ENCODE assay signal across 15 cellular contexts in the genomic region with DNA sequence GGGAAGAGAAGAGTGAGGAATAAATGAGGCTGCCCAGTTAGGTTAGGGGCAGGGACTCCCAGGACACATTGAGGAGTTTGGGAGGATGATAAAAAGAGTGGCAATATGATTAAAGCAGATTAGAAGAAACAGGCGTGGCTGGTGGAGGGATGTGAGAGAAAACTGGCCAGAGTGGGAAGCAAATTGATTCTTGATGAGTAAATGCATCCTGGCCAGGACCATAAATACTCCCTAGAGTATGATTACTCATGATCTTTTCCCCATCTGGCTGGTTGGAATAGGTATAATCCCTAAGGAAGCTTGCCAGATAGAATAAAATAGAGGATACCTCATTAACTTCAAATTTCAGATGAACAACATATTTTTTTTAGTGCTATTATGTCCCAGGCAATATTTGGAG. TPM values are rescaled to one million over a fixed set of nuclear protein-coding genes. Genes with fewer than 3 reads are reported as not detected.
DNase-seq lines count a peak whose midpoint lies in the region; ATAC-seq and TF ChIP-seq lines count a peak whose summit lies in the region.
"Had no signal": no experiment of that assay in that cellular context is flagged by ENCODE, and none has a peak within 500 bp of the region (broad histone marks: within the 10 kb centered on the region; RNA-seq: fewer than 3 reads in every experiment).

No MANE protein-coding gene starts in this region.

- H3K4me3 Mint-ChIP-seq in activated T-cell treated with anti-CD3 and anti-CD28 coated beads, Interleukin-2, amount 50 U/mL, for 72 hours, result peak overlapping the region in 1 of 2 donors; percentile 62
- H3K4me3 Mint-ChIP-seq: activated CD4-positive, alpha-beta T cell treated with anti-CD3 and anti-CD28 coated beads, Interleukin-2, amount 10 ng/mL, durations not matched to agents 7 days and 5 days; stimulated activated naive CD8-positive, alpha-beta T cell treated with anti-CD3 and anti-CD28 coated beads, Interleukin-15, amount 100 ng/mL, for 72 hours had no signal

- TF ChIP-seq CTCF in epithelial cell of esophagus (IDR thresholded peaks at IDR 0.05; ENCODE audit: insufficient read depth, low read depth, low read length, missing control alignments), result no peak
- TF ChIP-seq CTCF in tibial nerve (IDR thresholded peaks at IDR 0.05), result no peak

- H3K27me3 ChIP-seq in skeletal muscle satellite cell (ENCODE audit: control insufficient read depth, insufficient read depth, low read length), result no peaks in the 10 kb centered on the region
- H3K27me3 ChIP-seq in tibial nerve, result no peaks in the 10 kb centered on the region

- no peak for DNase-seq in activated T-cell treated with anti-CD3 and anti-CD28 coated beads, Interleukin-2, amount 50 U/mL, for 72 hours
- DNase-seq in activated T-cell treated with anti-CD3 and anti-CD28 coated beads, Interleukin-2, amount 50 U/mL, for 48 hours, result no peak
- DNase-seq in NCI-H226 (peak; percentile 71), epithelial cell of esophagus (ENCODE audit: low read depth) (peak; percentile 75), tibial nerve (ENCODE audit: low spot score in 2 of 2) (no peak), UCSD-AML1 (lab: John Stamatoyannopoulos, UW; ENCODE audit: unreplicated experiment) (no peak)
- DNase-seq: activated CD4-positive, alpha-beta T cell treated with anti-CD3 and anti-CD28 coated beads, Interleukin-2, amount 10 ng/mL, durations not matched to agents 7 days and 5 days; Karpas-422; NCI-H1694 treated with DMSO at 0.1 percent for 48 hours; NCI-H524 treated with DMSO at 0.1 percent for 48 hours; stimulated activated naive CD8-positive, alpha-beta T cell treated with anti-CD3 and anti-CD28 coated beads, Interleukin-15, amount 100 ng/mL, for 72 hours had no signal

- no peaks in the 10 kb centered on the region for H3K36me3 ChIP-seq in skeletal muscle satellite cell (ENCODE audit: insufficient read depth, low read length)
- no peaks in the 10 kb centered on the region for H3K36me3 ChIP-seq in tibial nerve
- H3K36me3 ChIP-seq: gastroesophageal sphincter had no signal

- H3K4me2 ChIP-seq in skeletal muscle satellite cell (ENCODE audit: low read length), result peak overlapping the region; percentile 42

- no peak overlapping the region for H3K4me3 ChIP-seq in epithelial cell of esophagus (ENCODE audit: low read length)
- no peak overlapping the region for H3K4me3 ChIP-seq in skeletal muscle satellite cell (ENCODE audit: low read length)
- H3K4me3 ChIP-seq in tibial nerve, result no peak overlapping the region
- H3K4me3 ChIP-seq: gastroesophageal sphincter, skin epidermis had no signal

- no peaks in the 10 kb centered on the region for H3K36me3 Mint-ChIP-seq in activated T-cell treated with anti-CD3 and anti-CD28 coated beads, Interleukin-2, amount 50 U/mL, for 72 hours (ENCODE audit: insufficient read depth in 2 of 2)

- H3K9me3 Mint-ChIP-seq in activated T-cell treated with anti-CD3 and anti-CD28 coated beads, Interleukin-2, amount 50 U/mL, for 72 hours, result peaks cover 0 to 3% of the 10 kb centered on the region in 2 donors
- H3K9me3 Mint-ChIP-seq: activated CD4-positive, alpha-beta T cell treated with anti-CD3 and anti-CD28 coated beads, Interleukin-2, amount 10 ng/mL, durations not matched to agents 7 days and 5 days; stimulated activated naive CD8-positive, alpha-beta T cell treated with anti-CD3 and anti-CD28 coated beads, Interleukin-15, amount 100 ng/mL, for 72 hours had no signal

- WGBS in tibial nerve, 2 donors, result 40 to 43% methylated on average over 1 of the region's 1 CpG

- peaks cover 7% of the 10 kb centered on the region for H3K27me3 Mint-ChIP-seq in activated T-cell treated with anti-CD3 and anti-CD28 coated beads, Interleukin-2, amount 50 U/mL, for 72 hours (ENCODE audit: low read depth)
- H3K27me3 Mint-ChIP-seq: activated CD4-positive, alpha-beta T cell treated with anti-CD3 and anti-CD28 coated beads, Interleukin-2, amount 10 ng/mL, durations not matched to agents 7 days and 5 days had no signal

- H3K4me1 ChIP-seq in skeletal muscle satellite cell (ENCODE audit: control insufficient read depth, insufficient read depth, low read length) (peaks cover 43% of the 10 kb centered on the region), tibial nerve (peaks cover 0 to 15% (median 0%) of the 10 kb centered on the region in 4 donors)
- H3K4me1 ChIP-seq: gastroesophageal sphincter had no signal

- TF ChIP-seq POLR2A in tibial nerve (IDR thresholded peaks at IDR 0.05), result no peak

- peak overlapping the region; percentile 45 for H3K9ac ChIP-seq in skeletal muscle satellite cell (ENCODE audit: low read depth, low read length)

- H3K27ac ChIP-seq in tibial nerve, result peak overlapping the region in 1 of 4 donors; percentile 11
- H3K27ac ChIP-seq: gastroesophageal sphincter had no signal

- H3K9me3 ChIP-seq in skeletal muscle satellite cell (replicated peaks; ENCODE audit: low read length), result no peaks in the 10 kb centered on the region
- no peaks in the 10 kb centered on the region for H3K9me3 ChIP-seq in tibial nerve
- H3K9me3 ChIP-seq: gastroesophageal sphincter had no signal

- no peak for ATAC-seq in activated T-cell treated with anti-CD3 and anti-CD28 coated beads, Interleukin-2, amount 50 U/mL, for 72 hours (replicated peaks in 1 of 2)
- ATAC-seq in esophagus mucosa, result no peak
- ATAC-seq: gastroesophageal sphincter; stimulated activated naive CD8-positive, alpha-beta T cell treated with anti-CD3 and anti-CD28 coated beads, Interleukin-15, amount 100 ng/mL, for 72 hours had no signal

- peak overlapping the region; percentile 76 for H3K27ac Mint-ChIP-seq in activated T-cell treated with anti-CD3 and anti-CD28 coated beads, Interleukin-2, amount 50 U/mL, for 72 hours
- H3K27ac Mint-ChIP-seq: stimulated activated naive CD8-positive, alpha-beta T cell treated with anti-CD3 and anti-CD28 coated beads, Interleukin-15, amount 100 ng/mL, for 72 hours had no signal

- no peaks in the 10 kb centered on the region for H3K4me1 Mint-ChIP-seq in activated T-cell treated with anti-CD3 and anti-CD28 coated beads, Interleukin-2, amount 50 U/mL, for 72 hours (ENCODE audit: low read depth)
- H3K4me1 Mint-ChIP-seq: activated CD4-positive, alpha-beta T cell treated with anti-CD3 and anti-CD28 coated beads, Interleukin-2, amount 10 ng/mL, durations not matched to agents 7 days and 5 days; stimulated activated naive CD8-positive, alpha-beta T cell treated with anti-CD3 and anti-CD28 coated beads, Interleukin-15, amount 100 ng/mL, for 72 hours had no signal

- TF ChIP-seq EP300 in tibial nerve (IDR thresholded peaks at IDR 0.05), result no peak

RNA-seq across cellular contexts. Expression of a gene that starts 21.5 kb away (rescaled TPM):
- not detected for total RNA-seq in activated T-cell treated with anti-CD3 and anti-CD28 coated beads, Interleukin-2, amount 50 U/mL, for 72 hours
- 12.2 and 13.2 TPM in 2 replicates for total RNA-seq in skeletal muscle satellite cell (2012; rRNA removed)
- total RNA-seq in esophagus mucosa (not detected), tibial nerve (under 1 TPM in 2 of 4 donors, not detected in 2; 0.30 to 0.59 TPM)
- total RNA-seq: activated CD4-positive, alpha-beta T cell treated with anti-CD3 and anti-CD28 coated beads, Interleukin-2, amount 10 ng/mL, durations not matched to agents 7 days and 5 days; gastroesophageal sphincter had no signal

RNA-seq across cellular contexts. Expression of a gene that starts 36.3 kb away (rescaled TPM):
- 10 to 100 TPM in 1 of 2 donors, 1 to 10 TPM in 1; 1.4 to 21.9 TPM for total RNA-seq in activated T-cell treated with anti-CD3 and anti-CD28 coated beads, Interleukin-2, amount 50 U/mL, for 72 hours
- 7.6 and 8.7 TPM in 2 replicates for total RNA-seq in skeletal muscle satellite cell (2012; rRNA removed)
- total RNA-seq in esophagus mucosa (2.8 TPM), tibial nerve (not detected)

Comparison
In these comparisons a context has a peak if more than half of its experiments do, and no peak if none do; other contexts are left out.
1. DNase-seq: peak in NCI-H226 (single experiment) and epithelial cell of esophagus (single experiment); none in activated T-cell treated with anti-CD3 and anti-CD28 coated beads, Interleukin-2, amount 50 U/mL, for 72 hours (0 of 2), activated T-cell treated with anti-CD3 and anti-CD28 coated beads, Interleukin-2, amount 50 U/mL, for 48 hours (0 of 2), tibial nerve (0 of 2) and UCSD-AML1 (single experiment).